Comparison of ENCODE assay signal across 8 cellular contexts in the genomic region with DNA sequence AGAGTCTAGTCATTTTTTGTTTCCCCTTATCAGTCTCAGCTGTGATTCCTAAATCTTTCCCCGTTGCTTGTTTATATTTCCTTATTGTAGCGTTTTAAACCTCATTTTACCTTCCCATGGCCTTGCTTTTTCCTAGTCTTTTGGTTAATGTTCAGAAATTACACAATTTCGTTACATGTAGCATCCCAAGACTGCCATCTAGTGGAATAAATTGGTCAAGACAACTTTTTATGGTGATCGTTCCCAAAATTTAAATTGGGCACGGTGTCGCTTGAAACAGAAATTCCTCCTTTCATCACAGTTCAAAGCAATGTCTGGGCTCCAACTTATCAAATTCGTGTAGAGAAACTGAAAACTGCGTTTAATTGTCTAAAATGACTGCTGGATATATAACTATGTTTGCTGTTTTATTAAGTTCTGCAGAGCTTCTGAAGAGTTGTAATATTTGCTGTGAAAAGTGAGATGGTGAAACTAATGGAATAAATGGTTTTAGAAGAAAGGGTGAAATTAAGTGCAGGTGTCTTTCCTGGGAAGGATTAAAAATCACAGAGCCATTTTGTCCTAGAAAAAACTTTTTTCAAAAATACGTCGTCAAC.
DNase-seq lines count a peak whose midpoint lies in the region; FAIRE-seq and TF ChIP-seq lines count a peak whose summit lies in the region.

No MANE protein-coding gene starts in this region.

- H3K4me3 ChIP-seq in MM.1S (ENCODE audit: low read length) (no peak overlapping the region), fibroblast of the aortic adventitia (ENCODE audit: low read depth, low read length) (no peak overlapping the region), retinal pigment epithelial cell (ENCODE audit: low read length) (no peak overlapping the region)
- H3K4me3 ChIP-seq in effector memory CD4-positive, alpha-beta T cell (ENCODE audit: insufficient read depth, low read depth, low read length, poor library complexity, severe bottlenecking): no peak overlapping the region

- TF ChIP-seq CTCF in MM.1S (IDR thresholded peaks at IDR 0.05; ENCODE audit: low read length) (peak; percentile 81), fibroblast of the aortic adventitia (IDR thresholded peaks at IDR 0.05; ENCODE audit: insufficient read depth, low read length) (peak; percentile 67), retinal pigment epithelial cell (conservative IDR thresholded peaks at IDR 0.05; ENCODE audit: low read depth, low read length) (peak; percentile 66)

- FAIRE-seq in GM12891 (lab: Jason Lieb, UNC): peak; percentile 84

- H3K27me3 ChIP-seq in MM.1S (replicated peaks; ENCODE audit: insufficient read depth, low read length): no peaks in the 10 kb centered on the region
- H3K27me3 ChIP-seq in effector memory CD4-positive, alpha-beta T cell (replicated peaks; ENCODE audit: control insufficient read depth, insufficient read depth, low read length, poor library complexity, severe bottlenecking): no peaks in the 10 kb centered on the region

- no peak for TF ChIP-seq POLR2A in GM12891 (IDR thresholded peaks at IDR 0.05; ENCODE audit: low read depth, low read length)

- no peaks in the 10 kb centered on the region for H3K36me3 ChIP-seq in MM.1S (replicated peaks; ENCODE audit: insufficient read depth, low read length)
- H3K36me3 ChIP-seq in effector memory CD4-positive, alpha-beta T cell (ENCODE audit: control insufficient read depth, insufficient read depth, low read length): no peaks in the 10 kb centered on the region

- no peaks in the 10 kb centered on the region for H3K9me3 ChIP-seq in MM.1S (replicated peaks; ENCODE audit: insufficient read depth, low read length)
- no peaks in the 10 kb centered on the region for H3K9me3 ChIP-seq in effector memory CD4-positive, alpha-beta T cell (ENCODE audit: control insufficient read depth, low read length)

- peak overlapping the region; percentile 20; the same call in 1 of the 2 replicates for H2AFZ ChIP-seq in MM.1S (ENCODE audit: low read length)

- peak; percentile 52 for DNase-seq in Ammon's horn (ENCODE audit: low spot score)
- DNase-seq in GM12891 (ENCODE audit: insufficient read length, low spot score): no peak
- DNase-seq in MM.1S: peak; percentile 57
- DNase-seq in SK-N-DZ (ENCODE audit: low spot score): peak; percentile 63
- peak; percentile 67 for DNase-seq in fibroblast of the aortic adventitia (ENCODE audit: low read depth)
- DNase-seq in retinal pigment epithelial cell (ENCODE audit: low read depth): no peak
- no peak for DNase-seq in effector memory CD4-positive, alpha-beta T cell
- no peak for DNase-seq in stimulated activated CD4-positive, alpha-beta T cell treated with anti-CD3 and anti-CD28 coated beads, Interleukin-15, amount 100 ng/mL, for 24 hours

- H3K9ac ChIP-seq in MM.1S (ENCODE audit: low read length): no peak overlapping the region

- H3K9me2 ChIP-seq in MM.1S (replicated peaks; ENCODE audit: insufficient read depth, low read length): no peaks in the 10 kb centered on the region

- no peaks in the 10 kb centered on the region for H4K20me1 ChIP-seq in MM.1S (ENCODE audit: insufficient read depth, low read length)

- H3K79me2 ChIP-seq in MM.1S (ENCODE audit: low read length): no peaks in the 10 kb centered on the region

- peak overlapping the region; percentile 51 for H3K4me2 ChIP-seq in MM.1S (ENCODE audit: low read depth, low read length)

- H3K27ac ChIP-seq in MM.1S (ENCODE audit: low read length): no peak overlapping the region; the same call in 1 of the 2 replicates
- H3K27ac ChIP-seq in effector memory CD4-positive, alpha-beta T cell (ENCODE audit: insufficient read depth, low read length, poor library complexity, severe bottlenecking): no peak overlapping the region

- peaks cover 15% of the 10 kb centered on the region for H3K4me1 ChIP-seq in MM.1S (ENCODE audit: low read length)
- no peaks in the 10 kb centered on the region for H3K4me1 ChIP-seq in effector memory CD4-positive, alpha-beta T cell (ENCODE audit: control insufficient read depth, insufficient read depth, low read length, poor library complexity, severe bottlenecking)

- H3F3A ChIP-seq in MM.1S (ENCODE audit: insufficient read depth, low read length): peaks cover 4% of the 10 kb centered on the region; the same call in 1 of the 2 replicates

TF ChIP-seq in GM12891, 5 proteins besides CTCF, POLR2A, EP300 and RAD21:
- TF ChIP-seq SPI1 (IDR thresholded peaks at IDR 0.05; ENCODE audit: low read depth, low read length) (no peak), TAF1 (IDR thresholded peaks at IDR 0.05; ENCODE audit: low read depth, low read length) (no peak)

Comparison
In these comparisons a context has a peak if more than half of its experiments do, and no peak if none do; other contexts are left out.
1. DNase-seq: peak in Ammon's horn (single experiment), MM.1S (single experiment), SK-N-DZ (single experiment) and fibroblast of the aortic adventitia (single experiment); none in GM12891 (single experiment), retinal pigment epithelial cell (single experiment), effector memory CD4-positive, alpha-beta T cell (0 of 3) and stimulated activated CD4-positive, alpha-beta T cell treated with anti-CD3 and anti-CD28 coated beads, Interleukin-15, amount 100 ng/mL, for 24 hours (single experiment).
2. Peak in every context shown above with its lines, with median percentiles within 50 percentile points of each other: CTCF ChIP-seq.